8 cellular contexts compared by ENCODE assay signal in the genomic region with DNA sequence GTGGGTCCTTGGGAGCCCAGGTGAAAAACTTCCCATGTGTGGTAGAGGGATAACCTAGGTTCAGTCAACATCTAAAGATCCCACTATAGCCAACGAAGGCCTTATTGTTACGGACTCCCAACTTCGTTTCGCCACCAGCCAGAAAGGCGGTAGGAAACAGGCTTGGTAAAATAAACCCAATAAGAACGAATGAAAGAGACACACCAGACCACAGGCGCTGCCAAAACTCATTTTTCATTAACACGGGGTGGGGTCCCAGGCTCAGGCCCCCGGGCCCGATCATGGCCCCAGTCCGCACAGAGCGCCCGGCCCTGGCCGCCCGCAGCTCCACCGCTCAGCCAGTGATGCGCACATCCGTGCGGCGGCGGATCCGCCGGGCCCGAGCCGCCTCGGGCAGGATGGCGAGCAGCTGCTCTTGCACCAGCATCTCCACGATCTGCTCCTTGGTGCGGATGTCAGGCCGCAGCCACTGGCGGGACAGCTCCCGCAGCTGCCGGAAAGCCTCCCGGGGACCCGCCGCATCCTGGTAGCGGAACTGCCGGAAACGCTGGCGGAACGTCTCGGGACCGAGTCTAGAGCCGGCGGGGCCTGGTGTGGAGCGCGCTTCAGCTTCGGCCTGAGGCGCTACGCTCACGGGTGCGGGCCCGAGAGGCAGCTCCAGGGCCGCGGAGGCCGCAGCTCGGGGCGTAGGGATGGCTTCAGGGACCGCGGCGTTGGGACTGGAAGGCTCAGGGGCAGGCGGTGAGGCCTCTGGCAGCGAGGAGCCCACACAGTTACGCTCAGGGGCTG. TPM values are rescaled to one million over a fixed set of nuclear protein-coding genes. Genes with fewer than 3 reads are reported as not detected.
DNase-seq lines count a peak whose midpoint lies in the region; ATAC-seq and TF ChIP-seq lines count a peak whose summit lies in the region.

No MANE protein-coding gene starts in this region.

- ATAC-seq in GM21423 (IDR thresholded peaks at IDR 0.05; ENCODE audit: unreplicated experiment) (peak; percentile 27), IMR-90 (ENCODE audit: low read depth) (peak; percentile 29)

- H2BK120ac ChIP-seq in IMR-90 (ENCODE audit: low read depth, low read length), result peak overlapping the region; percentile 53; the same call in 1 of the 2 replicates

- no peak overlapping the region for H2BK20ac ChIP-seq in IMR-90 (ENCODE audit: low read depth, low read length)

- peaks cover 0 to 21% (median 0%) of the 10 kb centered on the region in 3 donors for H3K36me3 Mint-ChIP-seq in CD8-positive, alpha-beta memory T cell
- peaks cover 46% of the 10 kb centered on the region for H3K36me3 Mint-ChIP-seq in MCF 10A (ENCODE audit: insufficient read depth, unreplicated experiment)

- peak overlapping the region; percentile 91 for H2BK5ac ChIP-seq in IMR-90 (ENCODE audit: low read depth, low read length, poor library complexity, severe bottlenecking)

- H3K4me1 Mint-ChIP-seq in CD8-positive, alpha-beta memory T cell, result peaks cover 15 to 37% (median 26%) of the 10 kb centered on the region in 3 donors
- H3K4me1 Mint-ChIP-seq in MCF 10A (ENCODE audit: insufficient read depth, unreplicated experiment), result peaks cover 13% of the 10 kb centered on the region

- peak overlapping the region; percentile 97 to 100 (median 99) for H3K4me3 Mint-ChIP-seq in CD8-positive, alpha-beta memory T cell
- H3K4me3 Mint-ChIP-seq in MCF 10A (ENCODE audit: unreplicated experiment), result peak overlapping the region; percentile 97

- TF ChIP-seq CTCF in IMR-90 (conservative IDR thresholded peaks at IDR 0.05; ENCODE audit: low read depth, low read length), result no peak
- TF ChIP-seq CTCF in WERI-Rb-1 (IDR thresholded peaks at IDR 0.05; ENCODE audit: low read depth, low read length), result no peak
- no peak for TF ChIP-seq CTCF in MCF 10A (IDR thresholded peaks at IDR 0.05; ENCODE audit: unreplicated experiment)

- H3K4me3 ChIP-seq in CD8-positive, alpha-beta memory T cell (ENCODE audit: low read length), result peak overlapping the region; percentile 83
- H3K4me3 ChIP-seq in IMR-90 (ENCODE audit: insufficient read depth, low read depth, low read length) (peak overlapping the region; percentile 69), WERI-Rb-1 (ENCODE audit: low read depth, low read length) (peak overlapping the region; percentile 93)

- peak overlapping the region; percentile 97 for H3K27ac ChIP-seq in CD8-positive, alpha-beta memory T cell (ENCODE audit: low read depth, low read length)
- H3K27ac ChIP-seq in IMR-90 (ENCODE audit: insufficient read depth, low read length) (peak overlapping the region; percentile 85), WERI-Rb-1 (peak overlapping the region; percentile 97)

- intact Hi-C loops in IMR-90 (cut with micrococcal nuclease), result loop anchor here (5.0 kb wide), 2 partner anchors 211 to 256 kb away; a partner anchor contains a TSS
- intact Hi-C loops in MCF 10A (cut with micrococcal nuclease), result loop anchor here (1.0 to 10.0 kb wide), 2 partner anchors 185 to 439 kb away; no protein-coding TSS in a partner anchor

- 1% methylated on average over 43 of the region's 64 CpGs; no CpG with 5 or more reads in 1 of the 2 experiments for WGBS in IMR-90 (ENCODE audit: extremely low coverage in 2 of 2, insufficient read length in 1 of 2), 2 experiments

- H3K27me3 ChIP-seq in CD8-positive, alpha-beta memory T cell (ENCODE audit: insufficient read depth, low read length, poor library complexity, severe bottlenecking), result no peaks in the 10 kb centered on the region
- H3K27me3 ChIP-seq in IMR-90 (ENCODE audit: control insufficient read depth, insufficient read depth, low read length), result no peaks in the 10 kb centered on the region
- no peaks in the 10 kb centered on the region for H3K27me3 ChIP-seq in WERI-Rb-1 (ENCODE audit: insufficient read depth, low read depth, severe bottlenecking)

- in situ Hi-C loops in IMR-90 (cut with MboI; ENCODE audit: low sequenced_read_pairs), result no loop called here

- peak overlapping the region; percentile 98 for H3K4me2 ChIP-seq in IMR-90 (ENCODE audit: low read depth, low read length)

- H3K9me3 ChIP-seq in CD8-positive, alpha-beta memory T cell (ENCODE audit: low read length), result no peaks in the 10 kb centered on the region
- no peaks in the 10 kb centered on the region for H3K9me3 ChIP-seq in IMR-90 (ENCODE audit: control insufficient read depth, insufficient read depth, low read length)
- H3K9me3 ChIP-seq in WERI-Rb-1 (ENCODE audit: severe bottlenecking), result no peaks in the 10 kb centered on the region

- peaks cover 5 to 38% of the 10 kb centered on the region in 2 experiments; a peak in 3 of 4 replicates for H3K79me1 ChIP-seq in IMR-90 (ENCODE audit: low read depth in 1 of 2, low read length in 2 of 2)

- peak overlapping the region; percentile 86 for H3K14ac ChIP-seq in IMR-90 (replicated peaks; ENCODE audit: low read depth, low read length)

- H2AK5ac ChIP-seq in IMR-90 (ENCODE audit: low read depth, low read length), result peak overlapping the region; percentile 79

- TF ChIP-seq RAD21 in IMR-90 (IDR thresholded peaks at IDR 0.05; ENCODE audit: low read length), result no peak

- peak overlapping the region; percentile 92 for H3K4ac ChIP-seq in IMR-90 (ENCODE audit: low read depth, low read length)

- BruUV-seq in IMR-90 (replicated peaks; lab: Mats Ljungman, UMichigan), result TSS peak; percentile 92
- TSS peak; percentile 64 for BruUV-seq in MCF 10A (replicated peaks; lab: Mats Ljungman, UMichigan)

- dilution Hi-C loops in IMR-90 (cut with HindIII; ENCODE audit: low sequenced_read_pairs, unreplicated experiment), result no loop called here

- H3K9ac ChIP-seq in IMR-90 (ENCODE audit: low read depth, low read length), result peak overlapping the region; percentile 87

- H3K27ac Mint-ChIP-seq in CD8-positive, alpha-beta memory T cell, result peak overlapping the region; percentile 94 to 100 (median 100)
- H3K27ac Mint-ChIP-seq in MCF 10A (ENCODE audit: low read depth, unreplicated experiment), result peak overlapping the region; percentile 96

- peak overlapping the region; percentile 37 for H3K23ac ChIP-seq in IMR-90 (ENCODE audit: low read depth, low read length)

- TF ChIP-seq POLR2A in IMR-90 (IDR thresholded peaks at IDR 0.05; ENCODE audit: low read depth, low read length), result no peak

- peaks cover 27% of the 10 kb centered on the region for H3K4me1 ChIP-seq in CD8-positive, alpha-beta memory T cell (ENCODE audit: insufficient read depth, low read length)
- peaks cover 3% of the 10 kb centered on the region; the same call in 1 of the 2 replicates for H3K4me1 ChIP-seq in IMR-90 (ENCODE audit: control insufficient read depth, insufficient read depth, low read length)

- H4K5ac ChIP-seq in IMR-90 (ENCODE audit: low read depth, low read length), result peak overlapping the region; percentile 30

- no peaks in the 10 kb centered on the region for H3K9me3 Mint-ChIP-seq in CD8-positive, alpha-beta memory T cell
- H3K9me3 Mint-ChIP-seq in MCF 10A (ENCODE audit: unreplicated experiment), result no peaks in the 10 kb centered on the region

- no peaks in the 10 kb centered on the region for H3K36me3 ChIP-seq in CD8-positive, alpha-beta memory T cell (ENCODE audit: insufficient read depth, low read length)
- H3K36me3 ChIP-seq in IMR-90 (ENCODE audit: control insufficient read depth, insufficient read depth, low read length) (0 out of 2 replicates have a peak, but pooled peaks cover 2% of the 10 kb centered on the region), WERI-Rb-1 (peaks cover 21% of the 10 kb centered on the region)

- peaks cover 22% of the 10 kb centered on the region for H4K20me1 ChIP-seq in IMR-90 (ENCODE audit: insufficient read depth, low read length)

- H2BK15ac ChIP-seq in IMR-90 (ENCODE audit: low read depth, low read length), result no peak overlapping the region

- peak; percentile 61 to 83 (median 73) for DNase-seq in CD8-positive, alpha-beta memory T cell
- DNase-seq in IMR-90 (peak; percentile 28), WERI-Rb-1 (peak; percentile 34), MCF 10A (ENCODE audit: unreplicated experiment) (peak; percentile 22), inferior parietal cortex (ENCODE audit: extremely low spot score) (peak; percentile 13), DMS153 treated with DMSO at 0.1 percent for 48 hours (lab: John Stamatoyannopoulos, UW; ENCODE audit: unreplicated experiment) (no peak)
- peak; percentile 42 to 49 for DNase-seq in stimulated activated CD4-positive, alpha-beta T cell treated with anti-CD3 and anti-CD28 coated beads, Interleukin-15, amount 100 ng/mL, for 48 hours (ENCODE audit: low read depth in 2 of 2)

- peaks cover 0 to 3% of the 10 kb centered on the region in 2 donors for H3K27me3 Mint-ChIP-seq in CD8-positive, alpha-beta memory T cell
- no peaks in the 10 kb centered on the region for H3K27me3 Mint-ChIP-seq in MCF 10A (ENCODE audit: insufficient read depth, unreplicated experiment)

- H3K9me1 ChIP-seq in IMR-90 (ENCODE audit: insufficient read depth, low read length), result no peaks in the 10 kb centered on the region

- CTCF ChIA-PET in CD8-positive, alpha-beta memory T cell (lab: Charles Lee), result interaction anchor here (0.6 to 2.5 kb wide), 39 partner anchors 8 to 1960 kb away, joined by 3 to 18 read pairs (median 3); a partner anchor contains a TSS
- CTCF ChIA-PET in IMR-90 (lab: Yijun Ruan, JAX), result interaction anchor here (0.5 to 3.4 kb wide), 23 partner anchors 9 to 1131 kb away, joined by 3 to 12 read pairs (median 5); no protein-coding TSS in a partner anchor
- CTCF ChIA-PET in MCF 10A (lab: Yijun Ruan, JAX), result interaction anchor here (0.5 to 5.3 kb wide), 51 partner anchors 10 to 1173 kb away, joined by 3 to 42 read pairs (median 5); a partner anchor contains a TSS

- POLR2A ChIA-PET in CD8-positive, alpha-beta memory T cell (lab: Charles Lee), result interaction anchor here (0.5 to 2.7 kb wide), 26 partner anchors 9 to 1842 kb away, joined by 3 to 40 read pairs (median 4); a partner anchor contains a TSS
- POLR2A ChIA-PET in IMR-90 (lab: Charles Lee; ENCODE audit: unreplicated experiment) (interaction anchor here (0.6 to 1.6 kb wide), 4 partner anchors 14 to 217 kb away, joined by 3 to 12 read pairs (median 6); a partner anchor contains a TSS), MCF 10A (lab: Yijun Ruan, JAX) (interaction anchor here (0.5 to 6.8 kb wide), 75 partner anchors 8 to 901 kb away, joined by 3 to 125 read pairs (median 5); a partner anchor contains a TSS)

- peak overlapping the region; percentile 44 for H3K56ac ChIP-seq in IMR-90 (ENCODE audit: extremely low read depth, insufficient read depth, low read length)

- peak overlapping the region; percentile 98 for H2AK9ac ChIP-seq in IMR-90 (replicated peaks; ENCODE audit: low read depth, low read length, poor library complexity)

- peak overlapping the region; percentile 100 for H2AFZ ChIP-seq in IMR-90 (replicated peaks; ENCODE audit: low read length, poor library complexity)

- H3K18ac ChIP-seq in IMR-90 (ENCODE audit: low read depth, low read length), result no peak overlapping the region; the same call in 1 of the 2 replicates

- peak overlapping the region; percentile 66 to 77 for H4K8ac ChIP-seq in IMR-90 (ENCODE audit: low read depth in 2 of 2, low read length in 2 of 2)

- peak overlapping the region; percentile 89 for H4K91ac ChIP-seq in IMR-90 (ENCODE audit: insufficient read depth, low read depth, low read length)

RNA-seq across cellular contexts. Expression of a gene that starts 0.7 kb away (rescaled TPM):
- 10 to 100 TPM; 50.8 to 55.8 TPM for total RNA-seq in CD8-positive, alpha-beta memory T cell
- 177 TPM for polyA plus RNA-seq in CD8-positive, alpha-beta memory T cell
- total RNA-seq in IMR-90 (2012; rRNA removed), result 7.5 and 11.7 TPM in 2 replicates
- 26.8 and 44.2 TPM in 2 replicates for polyA plus RNA-seq in IMR-90 (2012; rRNA removed)
- 114 and 126 TPM in 2 replicates for polyA plus RNA-seq in IMR-90 (2012; cell fraction: cytosol; rRNA removed)
- 30.7 and 73.2 TPM in 2 replicates for polyA plus RNA-seq in IMR-90 (2012; cell fraction: nucleus; rRNA removed; ENCODE audit: low replicate concordance)
- 54.6 and 63.4 TPM in 2 replicates for total RNA-seq in MCF 10A (2022)

RNA-seq across cellular contexts. Expression of a gene that starts 14.8 kb away (rescaled TPM):
- 1 to 10 TPM; 3.7 to 5.4 TPM for total RNA-seq in CD8-positive, alpha-beta memory T cell
- polyA plus RNA-seq in CD8-positive, alpha-beta memory T cell, result 9.5 TPM
- total RNA-seq in IMR-90 (2012; rRNA removed) (0.56 and 0.90 TPM in 2 replicates), MCF 10A (2022) (2.2 and 3.4 TPM in 2 replicates)
- 1.7 and 2.5 TPM in 2 replicates for polyA plus RNA-seq in IMR-90 (2012; rRNA removed)
- 2.2 and 6.3 TPM in 2 replicates for polyA plus RNA-seq in IMR-90 (2012; cell fraction: cytosol; rRNA removed)
- 3.4 and 4.2 TPM in 2 replicates for polyA plus RNA-seq in IMR-90 (2012; cell fraction: nucleus; rRNA removed; ENCODE audit: low replicate concordance)
